ENCODE assay signal across 16 cellular contexts in the genomic region with DNA sequence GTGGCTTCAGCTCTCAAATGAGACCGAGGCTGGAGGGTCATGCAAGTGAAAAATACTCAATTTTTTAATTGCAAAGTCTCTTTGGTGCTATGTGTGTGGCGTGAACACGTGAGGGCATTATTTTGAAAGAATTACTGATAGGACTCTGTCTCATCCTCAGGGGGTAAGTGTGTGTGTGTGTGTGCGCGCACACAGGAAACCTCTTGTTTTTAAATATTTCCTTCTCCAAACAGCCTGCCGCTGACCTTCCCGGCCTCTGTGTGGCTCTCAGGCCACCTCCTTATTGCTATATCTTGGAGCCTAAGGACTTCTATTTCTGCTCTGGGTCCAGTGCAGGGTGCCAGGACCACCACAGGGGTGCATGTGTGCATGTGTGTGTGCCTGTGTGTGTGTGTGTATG.
DNase-seq lines count a peak whose midpoint lies in the region; ATAC-seq, FAIRE-seq and TF ChIP-seq lines count a peak whose summit lies in the region.
"Had no signal": no experiment of that assay in that cellular context is flagged by ENCODE, and none has a peak within 500 bp of the region (broad histone marks: within the 10 kb centered on the region; RNA-seq: fewer than 3 reads in every experiment).

No MANE protein-coding gene starts in this region.

- H4K8ac ChIP-seq in mesenchymal stem cell (ENCODE audit: low read length), result peak overlapping the region; percentile 66

- in situ Hi-C loops in GM13977 (cut with MboI; ENCODE audit: low pct_unique_long_range_greater_than_20kb, low sequenced_read_pairs, unreplicated experiment), result no loop called here

- H3K27ac Mint-ChIP-seq in CD14-positive monocyte (peak overlapping the region; percentile 30 to 82 (median 57)), astrocyte (ENCODE audit: unreplicated experiment) (no peak overlapping the region)
- H3K27ac Mint-ChIP-seq: activated naive CD4-positive, alpha-beta T cell treated with anti-CD3 and anti-CD28 coated beads for 36 hours had no signal

- H3K4me3 ChIP-seq in astrocyte (ENCODE audit: insufficient read depth, low read depth, low read length), result no peak overlapping the region
- no peak overlapping the region for H3K4me3 ChIP-seq in mesenchymal stem cell (ENCODE audit: insufficient read depth in 1 of 2, low read depth in 1 of 2, low read length in 2 of 2)
- H3K4me3 ChIP-seq: psoas muscle, tibial nerve had no signal

- peak overlapping the region in 1 of 2 experiments; percentile 30 for H3K14ac ChIP-seq in mesenchymal stem cell (ENCODE audit: low read length in 2 of 2)

- H3K36me3 ChIP-seq in astrocyte (ENCODE audit: insufficient read depth, low read length) (no peaks in the 10 kb centered on the region), mesenchymal stem cell (ENCODE audit: control insufficient read depth in 1 of 2, insufficient read depth in 2 of 2, low read depth in 1 of 2, low read length in 2 of 2) (peaks cover 0 to 4% of the 10 kb centered on the region in 2 experiments)
- H3K36me3 ChIP-seq: tibial nerve had no signal

- H3K23ac ChIP-seq in mesenchymal stem cell (ENCODE audit: low read length in 2 of 2), result no peak overlapping the region

- H2BK12ac ChIP-seq in mesenchymal stem cell (ENCODE audit: low read length in 2 of 2), result no peak overlapping the region

- peaks cover 93% of the 10 kb centered on the region for H3K79me2 ChIP-seq in astrocyte (ENCODE audit: insufficient read depth, low read length)

- DNase-seq in CD14-positive monocyte (ENCODE audit: low spot score), result peak; percentile 63
- no peak for DNase-seq in astrocyte (ENCODE audit: low read depth)
- DNase-seq in mesenchymal stem cell, result no peak
- no peak for DNase-seq in D721Med (ENCODE audit: insufficient read length, low spot score)
- no peak for DNase-seq in activated CD8-positive, alpha-beta memory T cell treated with anti-CD3 and anti-CD28 coated beads, Interleukin-2, amount 50 U/mL, for 4 hours
- no peak for DNase-seq in AG08396 (ENCODE audit: low spot score)
- DNase-seq in GM13977 (ENCODE audit: low spot score), result no peak
- DNase-seq: activated naive CD4-positive, alpha-beta T cell treated with anti-CD3 and anti-CD28 coated beads for 36 hours; effector CD8-positive, alpha-beta T cell; psoas muscle; SIG-M5; T1000 had no signal

- H3K27me3 Mint-ChIP-seq in CD14-positive monocyte (ENCODE audit: low read depth in 3 of 3), result peaks cover 0 to 3% (median 2%) of the 10 kb centered on the region in 3 donors
- H3K27me3 Mint-ChIP-seq in astrocyte (ENCODE audit: low read depth, unreplicated experiment), result no peaks in the 10 kb centered on the region

- H3K9me3 ChIP-seq in astrocyte (ENCODE audit: insufficient read depth, low read depth, low read length) (no peaks in the 10 kb centered on the region), mesenchymal stem cell (ENCODE audit: control insufficient read depth, low read length) (no peaks in the 10 kb centered on the region)
- H3K9me3 ChIP-seq: psoas muscle, tibial nerve had no signal

- no peak overlapping the region for H3K4ac ChIP-seq in mesenchymal stem cell (ENCODE audit: low read depth in 1 of 2, low read length in 2 of 2)

- H3K79me1 ChIP-seq in mesenchymal stem cell (replicated peaks; ENCODE audit: low read length, poor library complexity, severe bottlenecking), result peaks cover 62% of the 10 kb centered on the region

- no peak overlapping the region for H3K27ac ChIP-seq in astrocyte (ENCODE audit: low read depth, low read length)
- H3K27ac ChIP-seq in mesenchymal stem cell (ENCODE audit: low read length, poor library complexity, severe bottlenecking), result no peak overlapping the region
- H3K27ac ChIP-seq: psoas muscle, tibial nerve had no signal

- H3K4me2 ChIP-seq in astrocyte (ENCODE audit: low read length), result peak overlapping the region; percentile 66
- H3K4me2 ChIP-seq in mesenchymal stem cell (ENCODE audit: low read length, poor library complexity, severe bottlenecking), result no peak overlapping the region

- no peak overlapping the region for H2AK5ac ChIP-seq in mesenchymal stem cell (ENCODE audit: low read length, severe bottlenecking)

- H2BK15ac ChIP-seq in mesenchymal stem cell (ENCODE audit: low read depth, poor library complexity, severe bottlenecking), result no peak overlapping the region

- no peak for TF ChIP-seq CTCF in CD14-positive monocyte (IDR thresholded peaks at IDR 0.05)
- no peak for TF ChIP-seq CTCF in astrocyte (IDR thresholded peaks at IDR 0.05; ENCODE audit: insufficient read depth, low read depth, low read length)
- no peak for TF ChIP-seq CTCF in D721Med (IDR thresholded peaks at IDR 0.05; ENCODE audit: insufficient read depth, missing control alignments)
- TF ChIP-seq CTCF in GM13977 (IDR thresholded peaks at IDR 0.05; ENCODE audit: extremely low read depth, insufficient read depth, missing control alignments), result no peak

- no peak overlapping the region for H3K18ac ChIP-seq in mesenchymal stem cell (ENCODE audit: low read depth in 1 of 2, low read length in 2 of 2)

- H3K9ac ChIP-seq in astrocyte (ENCODE audit: low read length) (peak overlapping the region; percentile 64), mesenchymal stem cell (ENCODE audit: low read length) (no peak overlapping the region)

- H3K4me1 Mint-ChIP-seq in CD14-positive monocyte (peaks cover 78% of the 10 kb centered on the region), astrocyte (ENCODE audit: low read depth, unreplicated experiment) (peaks cover 31% of the 10 kb centered on the region)

- peaks cover 26% of the 10 kb centered on the region for H3K4me1 ChIP-seq in astrocyte (ENCODE audit: insufficient read depth, low read length)
- H3K4me1 ChIP-seq in mesenchymal stem cell (ENCODE audit: control insufficient read depth, insufficient read depth, low read depth, low read length), result peaks cover 33% of the 10 kb centered on the region
- H3K4me1 ChIP-seq: psoas muscle had no signal

- FAIRE-seq in astrocyte (lab: Jason Lieb, UNC), result no peak
- FAIRE-seq in D721Med (lab: Jason Lieb, UNC), result no peak
- FAIRE-seq: bronchial epithelial cell, G401.6 had no signal

- H3K27me3 ChIP-seq in astrocyte (ENCODE audit: insufficient read depth, low read length), result no peaks in the 10 kb centered on the region
- no peaks in the 10 kb centered on the region for H3K27me3 ChIP-seq in mesenchymal stem cell (ENCODE audit: control insufficient read depth in 1 of 2, insufficient read depth in 1 of 2, low read length in 2 of 2)
- H3K27me3 ChIP-seq: tibial nerve had no signal

- H2AFZ ChIP-seq in astrocyte (ENCODE audit: low read depth, low read length) (no peak overlapping the region), mesenchymal stem cell (ENCODE audit: low read depth, low read length) (no peak overlapping the region)

- peaks cover 75% of the 10 kb centered on the region for H4K20me1 ChIP-seq in astrocyte (ENCODE audit: insufficient read depth, low read length)

- 70% methylated on average over 5 of the region's 7 CpGs for WGBS in mesenchymal stem cell

- intact Hi-C loops in CD14-positive monocyte (cut with micrococcal nuclease), result no loop called here

- no peak overlapping the region for H2BK120ac ChIP-seq in mesenchymal stem cell (ENCODE audit: low read depth, low read length)

- H2BK5ac ChIP-seq in mesenchymal stem cell (ENCODE audit: low read depth, low read length, poor library complexity, severe bottlenecking), result no peak overlapping the region

- H3K36me3 Mint-ChIP-seq in CD14-positive monocyte, result peaks cover 27 to 29% of the 10 kb centered on the region in 2 donors
- H3K36me3 Mint-ChIP-seq in astrocyte (ENCODE audit: low read depth, unreplicated experiment), result peaks cover 2% of the 10 kb centered on the region

- peak overlapping the region; percentile 21 to 83 for H3K4me3 Mint-ChIP-seq in CD14-positive monocyte
- no peak overlapping the region for H3K4me3 Mint-ChIP-seq in astrocyte (ENCODE audit: unreplicated experiment)
- H3K4me3 Mint-ChIP-seq: activated naive CD4-positive, alpha-beta T cell treated with anti-CD3 and anti-CD28 coated beads for 36 hours had no signal

- ATAC-seq in HG02943 (IDR thresholded peaks at IDR 0.05; ENCODE audit: low read depth, unreplicated experiment), result peak; percentile 8
- ATAC-seq: psoas muscle had no signal

- peak overlapping the region; percentile 34 for H4K91ac ChIP-seq in mesenchymal stem cell (ENCODE audit: low read length)

- H3K9me3 Mint-ChIP-seq in CD14-positive monocyte (no peaks in the 10 kb centered on the region), astrocyte (ENCODE audit: unreplicated experiment) (no peaks in the 10 kb centered on the region)
- H3K9me3 Mint-ChIP-seq: activated naive CD4-positive, alpha-beta T cell treated with anti-CD3 and anti-CD28 coated beads for 36 hours had no signal
